ENCODE assay signal across 7 cellular contexts in the genomic region with DNA sequence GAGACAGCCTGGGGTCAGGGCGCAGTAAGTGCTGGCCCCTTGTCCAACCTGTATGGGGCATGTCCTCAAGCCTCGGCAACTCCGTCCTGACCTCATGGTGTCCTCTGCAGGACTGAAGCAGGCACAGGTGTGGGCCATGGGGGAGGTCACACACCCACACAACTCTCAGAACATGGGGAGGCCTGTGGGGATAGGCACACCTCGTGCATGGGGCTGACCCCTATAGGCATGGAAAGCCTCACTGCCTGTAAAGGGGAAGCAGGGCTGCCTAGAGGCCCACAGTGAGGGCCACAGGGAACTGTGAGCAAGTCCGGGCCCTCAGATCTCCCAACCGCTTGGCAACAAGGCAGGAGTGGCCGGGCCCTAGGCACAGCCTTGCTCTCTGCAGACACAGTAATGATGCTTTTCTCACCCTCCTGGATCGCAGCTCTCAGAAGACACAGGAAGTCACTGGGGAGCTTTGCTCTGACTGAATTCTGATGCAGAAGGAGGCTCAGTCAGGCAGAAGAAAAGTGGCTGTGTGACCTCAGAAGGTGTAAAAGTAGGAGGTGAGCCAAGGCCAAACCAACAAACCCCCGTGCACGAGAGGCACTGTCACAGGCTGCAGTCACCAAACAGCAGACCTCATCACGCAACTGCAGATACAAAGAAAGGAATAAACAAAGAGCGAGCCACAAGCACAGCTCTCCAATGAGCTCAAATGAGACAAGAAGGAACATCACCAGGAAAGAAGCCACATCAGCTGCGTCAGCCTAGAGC. TPM values are rescaled to one million over a fixed set of nuclear protein-coding genes. Genes with fewer than 3 reads are reported as not detected.
DNase-seq lines count a peak whose midpoint lies in the region; ATAC-seq, FAIRE-seq and TF ChIP-seq lines count a peak whose summit lies in the region.

No MANE protein-coding gene starts in this region.

- H3K79me2 ChIP-seq in MM.1S (ENCODE audit: low read length): peaks cover 100% of the 10 kb centered on the region

- no peak for TF ChIP-seq CTCF in MM.1S (IDR thresholded peaks at IDR 0.05; ENCODE audit: low read length)

- peak; percentile 39 for ATAC-seq in HG03432 (IDR thresholded peaks at IDR 0.05; ENCODE audit: unreplicated experiment)
- ATAC-seq in GM21723 (IDR thresholded peaks at IDR 0.05; ENCODE audit: unreplicated experiment): no peak

- no peak overlapping the region for H3K4me3 ChIP-seq in MM.1S (ENCODE audit: low read length)

- H3K27me3 ChIP-seq in MM.1S (replicated peaks; ENCODE audit: insufficient read depth, low read length): no peaks in the 10 kb centered on the region

- H3K36me3 ChIP-seq in MM.1S (replicated peaks; ENCODE audit: insufficient read depth, low read length): no peaks in the 10 kb centered on the region; the same call in 1 of the 2 replicates

- peak overlapping the region; percentile 57 for H3K27ac ChIP-seq in angular gyrus (ENCODE audit: low read depth, low read length)
- H3K27ac ChIP-seq in MM.1S (ENCODE audit: low read length): no peak overlapping the region

- no peak overlapping the region for H3K9ac ChIP-seq in MM.1S (ENCODE audit: low read length)

- H3K4me2 ChIP-seq in MM.1S (ENCODE audit: low read depth, low read length): no peak overlapping the region

- H3F3A ChIP-seq in MM.1S (ENCODE audit: insufficient read depth, low read length): peaks cover 7% of the 10 kb centered on the region

- H3K4me1 ChIP-seq in MM.1S (ENCODE audit: low read length): peaks cover 7% of the 10 kb centered on the region

- FAIRE-seq in GM18507 (lab: Jason Lieb, UNC): peak; percentile 68

- H3K9me2 ChIP-seq in MM.1S (replicated peaks; ENCODE audit: insufficient read depth, low read length): no peaks in the 10 kb centered on the region

- intact Hi-C loops in posterior vena cava (cut with DNase I): no loop called here

- DNase-seq in GM18507 (ENCODE audit: extremely low spot score, insufficient read length, low read depth) (no peak), posterior vena cava (ENCODE audit: low spot score) (peak; percentile 51), MM.1S (no peak), AG08396 (ENCODE audit: low spot score) (no peak)

- H3K9me3 ChIP-seq in MM.1S (replicated peaks; ENCODE audit: insufficient read depth, low read length): no peaks in the 10 kb centered on the region

- H2AFZ ChIP-seq in MM.1S (ENCODE audit: low read length): no peak overlapping the region

- H4K20me1 ChIP-seq in MM.1S (ENCODE audit: insufficient read depth, low read length): no peaks in the 10 kb centered on the region; the same call in 1 of the 2 replicates

RNA-seq across cellular contexts. Expression of a gene that starts 5.4 kb away (rescaled TPM):
- total RNA-seq in posterior vena cava: 1 to 10 TPM; 5.8 to 6.6 TPM
